In genomic region chr1:227563319-227564201, GRCh38 we compare ENCODE assay signal across 8 cellular contexts. TPM values are rescaled to one million over a fixed set of nuclear protein-coding genes. Genes with fewer than 3 reads are reported as not detected.
A peak's percentile ranks its signal among the peaks of the same experiment; 100 is the strongest.
DNase-seq lines count a peak whose midpoint lies in the region; ATAC-seq, FAIRE-seq and TF ChIP-seq lines count a peak whose summit lies in the region.

ZNF678 (plus strand) TSS chr1:227563556; CDS start chr1:227650992, 87,436 bp downstream.

- H3K79me2 ChIP-seq in SU-DHL-6 (ENCODE audit: insufficient read depth, low read length), result peaks cover 46% of the 10 kb centered on the region

- intact Hi-C loops in pancreas (cut with DNase I), result no loop called here
- intact Hi-C loops in tibial artery (cut with DNase I; ENCODE audit: low total_unique reads), result no loop called here

- peak within 1 kb of the TSS; percentile 73 for H3K9ac ChIP-seq in SU-DHL-6 (ENCODE audit: low read length)

- H3K27me3 ChIP-seq in SU-DHL-6 (ENCODE audit: low read length) (no peaks in the 10 kb centered on the region), cardiac muscle cell (no peaks in the 10 kb centered on the region), pancreas (no peaks in the 10 kb centered on the region), tibial artery (peaks cover 0 to 24% of the 10 kb centered on the region in 2 donors)

- DNase-seq in NCI-H1417 (lab: John Stamatoyannopoulos, UW), result peak; percentile 87 to 98 (median 98)
- peak; percentile 87 for DNase-seq in activated naive CD8-positive, alpha-beta T cell treated with anti-CD3 and anti-CD28 coated beads, Interleukin-2, amount 50 U/mL, for 24 hours
- peak; percentile 94 to 95 for DNase-seq in cardiac muscle cell (ENCODE audit: low read depth in 1 of 2, low spot score in 1 of 2)
- peak; percentile 92 to 97 (median 95) for DNase-seq in pancreas
- DNase-seq in tibial artery, result peak; percentile 93 to 94

- H3K27ac ChIP-seq in SU-DHL-6 (ENCODE audit: low read depth, low read length) (peak within 1 kb of the TSS; percentile 68), cardiac muscle cell (peak within 1 kb of the TSS; percentile 99), pancreas (peak within 1 kb of the TSS; percentile 94 to 99 (median 97)), tibial artery (peak within 1 kb of the TSS; percentile 75 to 79)

- no peaks in the 10 kb centered on the region for H4K20me1 ChIP-seq in SU-DHL-6 (ENCODE audit: low read depth, low read length)

- ATAC-seq in HG02763 (IDR thresholded peaks at IDR 0.05; ENCODE audit: unreplicated experiment) (peak; percentile 93), pancreas (peak; percentile 96 to 99 (median 98))
- peak; percentile 93 for ATAC-seq in activated naive CD8-positive, alpha-beta T cell treated with anti-CD3 and anti-CD28 coated beads, Interleukin-2, amount 50 U/mL, for 24 hours

- H3K27ac Mint-ChIP-seq in activated naive CD8-positive, alpha-beta T cell treated with anti-CD3 and anti-CD28 coated beads, Interleukin-2, amount 50 U/mL, for 24 hours, result peak within 1 kb of the TSS; percentile 86

- H3K9me2 ChIP-seq in SU-DHL-6 (replicated peaks; ENCODE audit: insufficient read depth, low read length), result no peaks in the 10 kb centered on the region

- 0 out of 2 replicates have a peak, but pooled peaks cover 4% of the 10 kb centered on the region for H3K36me3 ChIP-seq in SU-DHL-6 (ENCODE audit: low read length)
- no peaks in the 10 kb centered on the region for H3K36me3 ChIP-seq in cardiac muscle cell
- H3K36me3 ChIP-seq in pancreas, result no peaks in the 10 kb centered on the region
- H3K36me3 ChIP-seq in tibial artery, result no peaks in the 10 kb centered on the region

- peak within 1 kb of the TSS; percentile 87 for H2AFZ ChIP-seq in SU-DHL-6 (ENCODE audit: low read depth, low read length, severe bottlenecking)

- no peaks in the 10 kb centered on the region for H3F3A ChIP-seq in SU-DHL-6 (ENCODE audit: insufficient read depth)

- peaks cover 36% of the 10 kb centered on the region for H3K4me1 Mint-ChIP-seq in activated naive CD8-positive, alpha-beta T cell treated with anti-CD3 and anti-CD28 coated beads, Interleukin-2, amount 50 U/mL, for 24 hours

- H3K4me2 ChIP-seq in SU-DHL-6 (ENCODE audit: low read depth, low read length, poor library complexity, severe bottlenecking), result peak within 1 kb of the TSS; percentile 60

- peak within 1 kb of the TSS; percentile 76 for H3K4me3 ChIP-seq in GM12875 (ENCODE audit: low read depth, low read length)
- H3K4me3 ChIP-seq in SU-DHL-6 (ENCODE audit: insufficient read depth, low read length, poor library complexity, severe bottlenecking), result peak within 1 kb of the TSS; percentile 89
- H3K4me3 ChIP-seq in cardiac muscle cell, result peak within 1 kb of the TSS; percentile 53
- H3K4me3 ChIP-seq in pancreas, result peak within 1 kb of the TSS; percentile 23 to 61 (median 48)
- peak within 1 kb of the TSS; percentile 69 to 73 for H3K4me3 ChIP-seq in tibial artery

- H3K36me3 Mint-ChIP-seq in activated naive CD8-positive, alpha-beta T cell treated with anti-CD3 and anti-CD28 coated beads, Interleukin-2, amount 50 U/mL, for 24 hours (ENCODE audit: low read depth), result peaks cover 27% of the 10 kb centered on the region

- H3K27me3 Mint-ChIP-seq in activated naive CD8-positive, alpha-beta T cell treated with anti-CD3 and anti-CD28 coated beads, Interleukin-2, amount 50 U/mL, for 24 hours, result peaks cover 28% of the 10 kb centered on the region

- 0% methylated on average over 39 of the region's 39 CpGs for WGBS in pancreas, 2 donors

- H3K9me3 ChIP-seq in SU-DHL-6 (ENCODE audit: insufficient read depth, low read length) (no peaks in the 10 kb centered on the region), cardiac muscle cell (ENCODE audit: low read depth) (no peaks in the 10 kb centered on the region), pancreas (no peaks in the 10 kb centered on the region), tibial artery (no peaks in the 10 kb centered on the region)

- FAIRE-seq in pancreas (lab: Jason Lieb, UNC), result peak; percentile 81

- TF ChIP-seq CTCF in GM12875 (IDR thresholded peaks at IDR 0.05; ENCODE audit: borderline replicate concordance, insufficient read depth, low read depth, low read length) (no peak), SU-DHL-6 (IDR thresholded peaks at IDR 0.05; ENCODE audit: insufficient read depth, low read length, poor library complexity, severe bottlenecking) (no peak), cardiac muscle cell (IDR thresholded peaks at IDR 0.05; ENCODE audit: low read depth, low read length) (no peak), pancreas (IDR thresholded peaks at IDR 0.05) (no peak), tibial artery (IDR thresholded peaks at IDR 0.05) (no peak)

- peak within 1 kb of the TSS; percentile 92 for H3K4me3 Mint-ChIP-seq in activated naive CD8-positive, alpha-beta T cell treated with anti-CD3 and anti-CD28 coated beads, Interleukin-2, amount 50 U/mL, for 24 hours

- H3K9me3 Mint-ChIP-seq in activated naive CD8-positive, alpha-beta T cell treated with anti-CD3 and anti-CD28 coated beads, Interleukin-2, amount 50 U/mL, for 24 hours, result peaks cover 19% of the 10 kb centered on the region

- H3K4me1 ChIP-seq in cardiac muscle cell (ENCODE audit: low read depth) (peaks cover 10% of the 10 kb centered on the region), pancreas (peaks cover 0 to 5% (median 0%) of the 10 kb centered on the region in 3 donors), tibial artery (peaks cover 0 to 21% (median 8%) of the 10 kb centered on the region in 4 donors)

RNA-seq across cellular contexts. Expression of gene ZNF678, which starts in this region (rescaled TPM):
- 8.1 and 14.2 TPM in 2 replicates for total RNA-seq in cardiac muscle cell
- polyA plus RNA-seq in cardiac muscle cell, result 3.5 and 4.3 TPM in 2 replicates
- total RNA-seq in pancreas, result 1 to 10 TPM; 4.9 to 8.0 (median 6.6) TPM
- 1 to 10 TPM; 1.6 to 1.7 TPM for polyA plus RNA-seq in pancreas

Comparison
In these comparisons a context has a peak if more than half of its experiments do, and no peak if none do; other contexts are left out.
1. Peak in every context shown above with its lines: DNase-seq, ATAC-seq, H3K4me3 ChIP-seq and H3K27ac ChIP-seq.